ENCODE assay signal across 14 cellular contexts in genomic region chr16:64983226-64983625, GRCh38.
A peak's percentile ranks its signal among the peaks of the same experiment; 100 is the strongest.
DNase-seq lines count a peak whose midpoint lies in the region; ATAC-seq and TF ChIP-seq lines count a peak whose summit lies in the region.
"Had no signal": no experiment of that assay in that cellular context is flagged by ENCODE, and none has a peak within 500 bp of the region (broad histone marks: within the 10 kb centered on the region; RNA-seq: fewer than 3 reads in every experiment).

No MANE protein-coding gene starts in this region.

- H3K4me1 Mint-ChIP-seq in endothelial cell (ENCODE audit: unreplicated experiment): peaks cover 6% of the 10 kb centered on the region

- H3K4me3 Mint-ChIP-seq in endothelial cell (ENCODE audit: unreplicated experiment): no peak overlapping the region
- H3K4me3 Mint-ChIP-seq: CD8-positive, alpha-beta T cell had no signal

- H3K27ac Mint-ChIP-seq in endothelial cell (ENCODE audit: unreplicated experiment): no peak overlapping the region
- H3K27ac Mint-ChIP-seq: CD8-positive, alpha-beta T cell had no signal

- H3K27me3 Mint-ChIP-seq in endothelial cell (ENCODE audit: unreplicated experiment): no peaks in the 10 kb centered on the region

- no peak for TF ChIP-seq CTCF in endothelial cell (IDR thresholded peaks at IDR 0.05; ENCODE audit: unreplicated experiment)

- no peaks in the 10 kb centered on the region for H3K9me3 Mint-ChIP-seq in endothelial cell (ENCODE audit: unreplicated experiment)

- DNase-seq in AG08395 (ENCODE audit: low spot score) (peak; percentile 5), Ammon's horn (ENCODE audit: low spot score) (peak; percentile 33), RPMI8226 (peak; percentile 3), fibroblast of peridontal ligament (ENCODE audit: extremely low read depth) (peak; percentile 43), endothelial cell (ENCODE audit: low spot score) (no peak), globus pallidus (ENCODE audit: low spot score) (no peak)
- DNase-seq: CD8-positive, alpha-beta T cell; MM.1S; NCI-H1092; NCI-H1436; NCI-H2029 treated with DMSO at 0.1 percent for 48 hours had no signal

- ATAC-seq in GM18907 (IDR thresholded peaks at IDR 0.05; ENCODE audit: unreplicated experiment) (no peak), HG03135 (IDR thresholded peaks at IDR 0.05; ENCODE audit: unreplicated experiment) (no peak)
- ATAC-seq: CD8-positive, alpha-beta T cell; HCT116 had no signal

- no peaks in the 10 kb centered on the region for H3K36me3 Mint-ChIP-seq in endothelial cell (ENCODE audit: low read depth, unreplicated experiment)
- H3K36me3 Mint-ChIP-seq: CD8-positive, alpha-beta T cell had no signal

Comparison
In these comparisons a context has a peak if more than half of its experiments do, and no peak if none do; other contexts are left out.
1. DNase-seq: peak in AG08395 (single experiment), Ammon's horn (single experiment), RPMI8226 (single experiment) and fibroblast of peridontal ligament (single experiment); none in endothelial cell (single experiment) and globus pallidus (single experiment).